1 cellular context compared by ENCODE assay signal in genomic region chr1:155139895-155140629, GRCh38.
TF ChIP-seq lines count a peak whose summit lies in the region.

Gene DPM3, minus strand, starts transcription at chr1:155140531. Its CDS starts 291 bp downstream, at chr1:155140240.

TF ChIP-seq in K562, 482 proteins besides CTCF, POLR2A, EP300 and RAD21 (continued from another document and continues in another):
- TF ChIP-seq AFF1 (IDR thresholded peaks at IDR 0.05; ENCODE audit: low read depth in 1 of 2, partially characterized antibody in 2 of 2) (peak in 1 of 2 experiments; percentile 87), HMG20B (CRISPR knock-in tag; IDR thresholded peaks at IDR 0.05) (no peak), U2AF2 (optimal IDR thresholded peaks at IDR 0.05; ENCODE audit: low read depth, low read length) (no peak), NR0B1 (IDR thresholded peaks at IDR 0.05; ENCODE audit: partially characterized antibody) (no peak), BCOR (IDR thresholded peaks at IDR 0.05) (no peak), ZNF707 (CRISPR knock-in tag; conservative IDR thresholded peaks at IDR 0.05) (no peak), ZKSCAN1 (IDR thresholded peaks at IDR 0.05; ENCODE audit: low read depth, low read length) (no peak), HNRNPLL (IDR thresholded peaks at IDR 0.05; ENCODE audit: low read depth, low read length, poor library complexity, severe bottlenecking) (peak; percentile 71), MAFG (tag; conservative IDR thresholded peaks at IDR 0.05) (no peak), MEF2A (IDR thresholded peaks at IDR 0.05; ENCODE audit: control insufficient read depth, low read depth, low read length) (no peak), ATF4 (CRISPR knock-in tag; IDR thresholded peaks at IDR 0.05) (no peak), THAP12 (CRISPR knock-in tag; IDR thresholded peaks at IDR 0.05) (peak; percentile 49; the same call in 1 of the 2 replicates), DIDO1 (tag; IDR thresholded peaks at IDR 0.05; ENCODE audit: low read depth) (peak; percentile 84), CHD1 (IDR thresholded peaks at IDR 0.05; ENCODE audit: low read length) (no peak), ZNF696 (CRISPR knock-in tag; conservative IDR thresholded peaks at IDR 0.05) (no peak), BDP1 (IDR thresholded peaks at IDR 0.05; ENCODE audit: insufficient read depth, insufficient read length) (no peak), PRDM10 (IDR thresholded peaks at IDR 0.05; ENCODE audit: partially characterized antibody) (peak; percentile 86), KAT8 (IDR thresholded peaks at IDR 0.05; ENCODE audit: low read depth) (no peak), GTF2F1 (IDR thresholded peaks at IDR 0.05; ENCODE audit: low read depth, low read length) (no peak), ZNF282 (CRISPR knock-in tag; IDR thresholded peaks at IDR 0.05) (0 out of 2 replicates have a peak, but pooled peaks have one; percentile 15), ZNF133 (CRISPR knock-in tag; IDR thresholded peaks at IDR 0.05) (no peak), ZBTB1 (CRISPR knock-in tag; IDR thresholded peaks at IDR 0.05; ENCODE audit: borderline replicate concordance, low read depth) (peak; percentile 59; the same call in 1 of the 2 replicates), HNRNPL (IDR thresholded peaks at IDR 0.05; ENCODE audit: low read depth, low read length) (no peak), ZNF184 (CRISPR knock-in tag; IDR thresholded peaks at IDR 0.05) (no peak), RBM22 (IDR thresholded peaks at IDR 0.05; ENCODE audit: low read depth, low read length, poor library complexity, severe bottlenecking) (no peak), DNMT1 (IDR thresholded peaks at IDR 0.05) (no peak), OTX1 (CRISPR knock-in tag; IDR thresholded peaks at IDR 0.05) (peak; percentile 87; the same call in 1 of the 2 replicates), E2F8 (IDR thresholded peaks at IDR 0.05; ENCODE audit: low read depth, partially characterized antibody) (peak; percentile 91), CAMTA2 (CRISPR knock-in tag; conservative IDR thresholded peaks at IDR 0.05) (no peak), E2F3 (CRISPR knock-in tag; IDR thresholded peaks at IDR 0.05) (no peak), FOXP4 (CRISPR knock-in tag; IDR thresholded peaks at IDR 0.05; ENCODE audit: borderline replicate concordance) (no peak), PTTG1 (tag; IDR thresholded peaks at IDR 0.05; ENCODE audit: low read depth) (no peak), ATF6 (CRISPR knock-in tag; IDR thresholded peaks at IDR 0.05) (peak; percentile 81; the same call in 1 of the 2 replicates)
